Comparison of ENCODE assay signal across 11 cellular contexts in genomic region chr2:41736586-41736985, GRCh38.
A peak's percentile ranks its signal among the peaks of the same experiment; 100 is the strongest.
DNase-seq lines count a peak whose midpoint lies in the region; ATAC-seq and TF ChIP-seq lines count a peak whose summit lies in the region.
"Had no signal": no experiment of that assay in that cellular context is flagged by ENCODE, and none has a peak within 500 bp of the region (broad histone marks: within the 10 kb centered on the region; RNA-seq: fewer than 3 reads in every experiment).

No MANE protein-coding gene starts in this region.

- peak overlapping the region; percentile 29; the same call in 1 of the 2 replicates for H3K4me2 ChIP-seq in BLaER1

- H3K27me3 ChIP-seq in BLaER1: no peaks in the 10 kb centered on the region
- H3K27me3 ChIP-seq in MG63: no peaks in the 10 kb centered on the region
- H3K27me3 ChIP-seq: heart right ventricle had no signal

- peaks cover 15% of the 10 kb centered on the region for H3K4me1 ChIP-seq in BLaER1

- no peak for TF ChIP-seq POLR2A in erythroblast (IDR thresholded peaks at IDR 0.05; ENCODE audit: low read length)

- no peak overlapping the region for H3K4me3 ChIP-seq in BLaER1
- no peak overlapping the region for H3K4me3 ChIP-seq in MG63
- H3K4me3 ChIP-seq: heart right ventricle had no signal

- ATAC-seq in GM19395 (IDR thresholded peaks at IDR 0.05; ENCODE audit: unreplicated experiment): peak; percentile 40
- ATAC-seq in HG02885 (IDR thresholded peaks at IDR 0.05; ENCODE audit: poor library complexity, unreplicated experiment): peak; percentile 36

- H4K20me1 ChIP-seq in BLaER1: no peaks in the 10 kb centered on the region

- H3K27ac ChIP-seq in BLaER1: no peak overlapping the region

- H3K9ac ChIP-seq in BLaER1: no peak overlapping the region

- H3K36me3 ChIP-seq in BLaER1: no peaks in the 10 kb centered on the region
- H3K36me3 ChIP-seq in MG63: no peaks in the 10 kb centered on the region
- H3K36me3 ChIP-seq: heart right ventricle had no signal

- H3K9me3 ChIP-seq in BLaER1: no peaks in the 10 kb centered on the region
- no peaks in the 10 kb centered on the region for H3K9me3 ChIP-seq in MG63
- H3K9me3 ChIP-seq: heart right ventricle had no signal

- DNase-seq in MG63: peak; percentile 23
- DNase-seq in stimulated activated CD4-positive, alpha-beta T cell treated with anti-CD3 and anti-CD28 coated beads, Interleukin-4, amount 100 ng/mL, for 24 hours: no peak
- no peak for DNase-seq in activated CD4-positive, alpha-beta T cell treated with anti-CD3 and anti-CD28 coated beads, Interleukin-2, amount 50 U/mL, for 48 hours
- DNase-seq in erythroblast (lab: John Stamatoyannopoulos, UW): no peak
- DNase-seq in DMS153 treated with DMSO at 0.1 percent for 48 hours (lab: John Stamatoyannopoulos, UW; ENCODE audit: unreplicated experiment): no peak
- DNase-seq: activated CD8-positive, alpha-beta memory T cell treated with anti-CD3 and anti-CD28 coated beads, Interleukin-2, amount 50 U/mL, for 48 hours; heart right ventricle; NCI-H446 had no signal
